8 cellular contexts compared by ENCODE assay signal in genomic region chr10:63573068-63573697, GRCh38. TPM values are rescaled to one million over a fixed set of nuclear protein-coding genes. Genes with fewer than 3 reads are reported as not detected.
DNase-seq lines count a peak whose midpoint lies in the region; ATAC-seq and TF ChIP-seq lines count a peak whose summit lies in the region.

No MANE protein-coding gene starts in this region.

- H3K9ac ChIP-seq in mammary epithelial cell (ENCODE audit: insufficient read depth, low read length), result no peak overlapping the region
- peak overlapping the region in 1 of 2 donors; percentile 3 for H3K9ac ChIP-seq in stomach smooth muscle (ENCODE audit: low read length in 2 of 2)

- dilution Hi-C loops in mammary epithelial cell (cut with HindIII; ENCODE audit: low sequenced_read_pairs), result no loop called here

- H3K27ac Mint-ChIP-seq in MCF 10A (ENCODE audit: low read depth, unreplicated experiment), result peak overlapping the region; percentile 95
- H3K27ac Mint-ChIP-seq in activated CD8-positive, alpha-beta T cell treated with anti-CD3 and anti-CD28 coated beads, Interleukin-2, amount 10 ng/mL, durations not matched to agents 7 days and 5 days, result peak overlapping the region; percentile 27

- H3K27ac ChIP-seq in mammary epithelial cell (ENCODE audit: insufficient read depth, low read depth, low read length), result no peak overlapping the region
- peak overlapping the region; percentile 77 for H3K27ac ChIP-seq in left ventricle myocardium inferior (replicated peaks)
- peak overlapping the region; percentile 12 for H3K27ac ChIP-seq in stomach smooth muscle (ENCODE audit: low read length)

- no peak for TF ChIP-seq CTCF in MCF 10A (IDR thresholded peaks at IDR 0.05; ENCODE audit: unreplicated experiment)
- TF ChIP-seq CTCF in mammary epithelial cell (conservative IDR thresholded peaks at IDR 0.05 in 1 of 2, IDR thresholded peaks at IDR 0.05 in 1 of 2; ENCODE audit: extremely low read depth in 1 of 2, insufficient read depth in 1 of 2, low read depth in 1 of 2, low read length in 2 of 2), result no peak
- no peak for TF ChIP-seq CTCF in left ventricle myocardium inferior (IDR thresholded peaks at IDR 0.05; ENCODE audit: borderline replicate concordance)

- peaks cover 39% of the 10 kb centered on the region for H3K79me2 ChIP-seq in mammary epithelial cell (ENCODE audit: insufficient read depth, low read length)

- H3K4me3 Mint-ChIP-seq in MCF 10A (ENCODE audit: unreplicated experiment), result peak overlapping the region; percentile 35
- H3K4me3 Mint-ChIP-seq in activated CD8-positive, alpha-beta T cell treated with anti-CD3 and anti-CD28 coated beads, Interleukin-2, amount 10 ng/mL, durations not matched to agents 7 days and 5 days, result no peak overlapping the region

- 54% methylated on average over 3 of the region's 3 CpGs for WGBS in mammary epithelial cell (ENCODE audit: low coverage, missing lambda C conversion rate)

- H3K36me3 ChIP-seq in mammary epithelial cell (ENCODE audit: insufficient read depth, low read length) (peaks cover 3% of the 10 kb centered on the region), left ventricle myocardium inferior (peaks cover 11% of the 10 kb centered on the region), stomach smooth muscle (ENCODE audit: control insufficient read depth in 2 of 2, insufficient read depth in 2 of 2, low read length in 2 of 2) (peaks cover 7 to 9% of the 10 kb centered on the region in 2 donors)

- peaks cover 50% of the 10 kb centered on the region for H3K36me3 Mint-ChIP-seq in MCF 10A (ENCODE audit: insufficient read depth, unreplicated experiment)
- peaks cover 24% of the 10 kb centered on the region for H3K36me3 Mint-ChIP-seq in activated CD8-positive, alpha-beta T cell treated with anti-CD3 and anti-CD28 coated beads, Interleukin-2, amount 10 ng/mL, durations not matched to agents 7 days and 5 days (ENCODE audit: low read depth)

- POLR2A ChIA-PET in MCF 10A (lab: Yijun Ruan, JAX), result interaction anchor here (0.6 to 2.1 kb wide), 11 partner anchors 8 to 1069 kb away, joined by 3 to 8 read pairs (median 5); no protein-coding TSS in a partner anchor
- POLR2A ChIA-PET in activated CD8-positive, alpha-beta T cell treated with anti-CD3 and anti-CD28 coated beads, Interleukin-2, amount 10 ng/mL, durations not matched to agents 7 days and 5 days (lab: Charles Lee), result no interaction called here

- intact Hi-C loops in MCF 10A (cut with micrococcal nuclease) (no loop called here), mammary epithelial cell (cut with micrococcal nuclease) (no loop called here), left ventricle myocardium inferior (cut with micrococcal nuclease) (no loop called here)

- no peaks in the 10 kb centered on the region for H3K4me1 ChIP-seq in mammary epithelial cell (ENCODE audit: insufficient read depth, low read length)
- peaks cover 55% of the 10 kb centered on the region for H3K4me1 ChIP-seq in left ventricle myocardium inferior
- peaks cover 9% of the 10 kb centered on the region for H3K4me1 ChIP-seq in stomach smooth muscle (ENCODE audit: control insufficient read depth, insufficient read depth, low read length)

- no TSS peak for BruUV-seq in MCF 10A (replicated peaks; lab: Mats Ljungman, UMichigan)
- BruUV-seq in mammary epithelial cell (replicated peaks; lab: Mats Ljungman, UMichigan), result no TSS peak

- ATAC-seq in activated CD8-positive, alpha-beta T cell treated with anti-CD3 and anti-CD28 coated beads, Interleukin-2, amount 10 ng/mL, durations not matched to agents 7 days and 5 days, result no peak
- ATAC-seq in HG03442 (IDR thresholded peaks at IDR 0.05; ENCODE audit: unreplicated experiment), result no peak

- H3K9me3 Mint-ChIP-seq in MCF 10A (ENCODE audit: unreplicated experiment), result no peaks in the 10 kb centered on the region
- no peaks in the 10 kb centered on the region for H3K9me3 Mint-ChIP-seq in activated CD8-positive, alpha-beta T cell treated with anti-CD3 and anti-CD28 coated beads, Interleukin-2, amount 10 ng/mL, durations not matched to agents 7 days and 5 days (ENCODE audit: insufficient read depth)

- H3K4me3 ChIP-seq in mammary epithelial cell (replicated peaks in 1 of 3; ENCODE audit: insufficient read depth in 1 of 3, low read depth in 2 of 3, low read length in 3 of 3) (no peak overlapping the region), left ventricle myocardium inferior (peak overlapping the region; percentile 7), stomach smooth muscle (ENCODE audit: low read length in 2 of 2) (peak overlapping the region in 1 of 2 donors; percentile 9)

- H3K4me2 ChIP-seq in mammary epithelial cell (ENCODE audit: insufficient read depth, low read depth, low read length), result no peak overlapping the region

- in situ Hi-C loops in mammary epithelial cell (cut with MboI; ENCODE audit: low sequenced_read_pairs in 2 of 2), result no loop called here

- H3K9me3 ChIP-seq in mammary epithelial cell (replicated peaks; ENCODE audit: insufficient read depth, low read length) (no peaks in the 10 kb centered on the region), left ventricle myocardium inferior (replicated peaks) (no peaks in the 10 kb centered on the region), stomach smooth muscle (ENCODE audit: control insufficient read depth in 2 of 2, low read length in 2 of 2) (no peaks in the 10 kb centered on the region)

- no peaks in the 10 kb centered on the region for H3K27me3 ChIP-seq in mammary epithelial cell (ENCODE audit: insufficient read depth, low read length)
- no peaks in the 10 kb centered on the region for H3K27me3 ChIP-seq in left ventricle myocardium inferior (ENCODE audit: low read depth)
- no peaks in the 10 kb centered on the region for H3K27me3 ChIP-seq in stomach smooth muscle (ENCODE audit: control insufficient read depth in 1 of 2, insufficient read depth in 2 of 2, low read length in 2 of 2)

- H3K4me1 Mint-ChIP-seq in MCF 10A (ENCODE audit: insufficient read depth, unreplicated experiment), result peaks cover 14% of the 10 kb centered on the region
- peaks cover 12% of the 10 kb centered on the region for H3K4me1 Mint-ChIP-seq in activated CD8-positive, alpha-beta T cell treated with anti-CD3 and anti-CD28 coated beads, Interleukin-2, amount 10 ng/mL, durations not matched to agents 7 days and 5 days (ENCODE audit: low read depth)

- no peaks in the 10 kb centered on the region for H4K20me1 ChIP-seq in mammary epithelial cell (ENCODE audit: insufficient read depth, low read length)

- no peaks in the 10 kb centered on the region for H3K27me3 Mint-ChIP-seq in MCF 10A (ENCODE audit: insufficient read depth, unreplicated experiment)
- no peaks in the 10 kb centered on the region for H3K27me3 Mint-ChIP-seq in activated CD8-positive, alpha-beta T cell treated with anti-CD3 and anti-CD28 coated beads, Interleukin-2, amount 10 ng/mL, durations not matched to agents 7 days and 5 days (ENCODE audit: low read depth)

- DNase-seq in MCF 10A (ENCODE audit: unreplicated experiment) (peak; percentile 17), mammary epithelial cell (no peak), left ventricle myocardium inferior (no peak), NOMO-1 treated with dmso at 0.1 percent for 144 hours (lab: John Stamatoyannopoulos, UW; ENCODE audit: unreplicated experiment) (no peak), SIG-M5 (lab: John Stamatoyannopoulos, UW) (no peak)
- no peak for DNase-seq in activated CD8-positive, alpha-beta T cell treated with anti-CD3 and anti-CD28 coated beads, Interleukin-2, amount 10 ng/mL, durations not matched to agents 7 days and 5 days

- CTCF ChIA-PET in MCF 10A (lab: Yijun Ruan, JAX) (interaction anchor here (0.9 kb wide), 2 partner anchors 9 to 56 kb away, joined by 3 to 5 read pairs; no protein-coding TSS in a partner anchor), mammary epithelial cell (lab: Charles Lee; ENCODE audit: low non-redundant PET) (no interaction called here)
- CTCF ChIA-PET in activated CD8-positive, alpha-beta T cell treated with anti-CD3 and anti-CD28 coated beads, Interleukin-2, amount 10 ng/mL, durations not matched to agents 7 days and 5 days (lab: Charles Lee), result interaction anchor here (0.7 kb wide), 1 partner anchor 129 kb away, joined by 3 read pairs; no protein-coding TSS in a partner anchor

- no peak overlapping the region for H2AFZ ChIP-seq in mammary epithelial cell (ENCODE audit: low read depth, low read length)

RNA-seq across cellular contexts. Expression of gene REEP3, which starts 52.0 kb away (rescaled TPM):
- total RNA-seq in MCF 10A (2022) (51.8 and 69.0 TPM in 2 replicates), mammary epithelial cell (10 to 100 TPM; 80.4 to 81.8 TPM), left ventricle myocardium inferior (18.2 TPM)
- 62.1 TPM for polyA plus RNA-seq in mammary epithelial cell
- 28.5 TPM for polyA minus RNA-seq in mammary epithelial cell
- total RNA-seq in activated CD8-positive, alpha-beta T cell treated with anti-CD3 and anti-CD28 coated beads, Interleukin-2, amount 10 ng/mL, durations not matched to agents 7 days and 5 days, result 10 to 100 TPM; 17.5 to 17.6 TPM
